In genomic region chr13:76715621-76716020, GRCh38 we compare ENCODE assay signal across 1 cellular context.
A peak's percentile ranks its signal among the peaks of the same experiment; 100 is the strongest.
TF ChIP-seq lines count a peak whose summit lies in the region.

No MANE protein-coding gene starts in this region.

TF ChIP-seq in HepG2, 621 proteins besides CTCF, POLR2A, EP300 and RAD21:
- TF ChIP-seq ATF7 (IDR thresholded peaks at IDR 0.05) = peak; percentile 7; the same call in 1 of the 2 replicates
- TF ChIP-seq ATF7 (CRISPR knock-in tag; IDR thresholded peaks at IDR 0.05) = no peak
- no peak for TF ChIP-seq ZNF510 (CRISPR knock-in tag; IDR thresholded peaks at IDR 0.05; ENCODE audit: low read depth)
TF ChIP-seq in HepG2: peak in this region for 1.
